ENCODE assay signal across 35 cellular contexts in the genomic region with DNA sequence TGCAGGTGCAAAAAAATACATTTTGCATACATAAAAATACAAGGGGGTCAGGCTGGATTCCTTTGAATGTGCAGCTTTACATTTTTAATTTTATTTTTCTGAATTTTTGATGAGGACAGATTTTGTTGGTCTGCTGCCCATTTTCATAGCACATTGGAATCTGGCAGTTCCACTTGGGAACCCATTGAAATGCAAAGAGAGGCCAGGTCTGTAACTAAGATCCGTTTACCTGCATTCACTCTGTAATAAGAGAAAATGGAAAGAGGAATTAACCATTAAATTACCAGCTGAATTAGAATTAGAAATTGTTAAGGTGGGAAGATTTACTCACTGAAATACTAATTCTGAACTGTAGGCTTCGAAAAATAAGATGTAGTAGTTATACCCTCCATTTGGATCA.
"Had no signal": no experiment of that assay in that cellular context is flagged by ENCODE, and none has a peak within 500 bp of the region (broad histone marks: within the 10 kb centered on the region; RNA-seq: fewer than 3 reads in every experiment).

No MANE protein-coding gene starts in this region.

- DNase-seq: Karpas-422, Kasumi-1, MG63, MM.1S, MV-4-11, NCI-H1048, NCI-H1092, NCI-H1092 treated with DMSO at 0.1 percent for 48 hours, NCI-H1105, NCI-H1105 treated with DMSO at 0.1 percent for 48 hours, NCI-H1417, NCI-H1417 treated with DMSO at 0.1 percent for 48 hours, NCI-H1436, NCI-H1436 treated with DMSO at 0.1 percent for 48 hours, NCI-H146, NCI-H1694, NCI-H1694 treated with DMSO at 0.1 percent for 48 hours, NCI-H187, NCI-H187 treated with DMSO at 0.1 percent for 48 hours, NCI-H1930, NCI-H2029, NCI-H2029 treated with DMSO at 0.1 percent for 48 hours, NCI-H2081, NCI-H2081 treated with DMSO at 0.1 percent for 48 hours, NCI-H2107, NCI-H2171, NCI-H2171 treated with DMSO at 0.1 percent for 48 hours, NCI-H226, NCI-H345, NCI-H446, NCI-H446 treated with DMSO at 0.1 percent for 48 hours, NCI-H510A, NCI-H510A treated with DMSO at 0.1 percent for 48 hours, NCI-H524, NCI-H524 treated with DMSO at 0.1 percent for 48 hours had no signal

- H3K4me3 ChIP-seq: MG63 had no signal

- H3K27me3 ChIP-seq: MG63 had no signal

- H3K9me3 ChIP-seq: MG63 had no signal

- H3K36me3 ChIP-seq: MG63 had no signal
